ENCODE assay signal across 13 cellular contexts in the genomic region with DNA sequence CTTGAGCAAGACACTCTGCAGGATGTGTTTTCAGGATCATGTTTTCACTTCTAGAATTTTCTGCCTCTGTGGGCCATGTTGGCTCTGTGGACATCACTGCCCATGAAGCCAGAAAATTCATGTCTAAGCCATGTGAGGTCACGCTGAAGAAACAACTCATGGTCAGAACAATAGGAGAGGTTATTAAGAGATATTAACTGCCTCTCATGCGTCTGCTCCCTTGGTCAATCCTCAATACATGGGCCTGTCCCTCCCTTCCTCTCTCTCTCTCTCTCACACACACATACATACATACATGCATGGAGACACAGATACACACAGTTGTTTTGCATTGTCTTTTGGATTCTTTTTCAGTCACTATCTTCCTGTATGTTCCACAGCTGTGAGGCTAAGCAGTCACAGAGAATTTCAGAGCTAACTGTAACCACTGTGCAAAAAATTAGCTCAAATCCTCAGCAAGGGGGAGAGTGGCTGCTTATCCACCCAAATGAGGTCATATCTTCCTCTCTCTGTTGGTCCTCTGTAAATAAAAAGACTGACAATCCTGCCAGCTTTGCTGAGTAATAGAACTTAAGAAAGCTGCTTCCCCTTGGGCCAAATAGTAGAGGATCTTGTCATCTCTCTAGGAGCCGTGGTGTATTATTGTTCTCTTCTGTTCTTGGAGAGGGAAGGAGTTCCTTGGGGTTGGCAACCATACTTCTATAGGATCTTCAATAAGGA. TPM values are rescaled to one million over a fixed set of nuclear protein-coding genes. Genes with fewer than 3 reads are reported as not detected.
DNase-seq lines count a peak whose midpoint lies in the region; ATAC-seq and TF ChIP-seq lines count a peak whose summit lies in the region.
"Had no signal": no experiment of that assay in that cellular context is flagged by ENCODE, and none has a peak within 500 bp of the region (broad histone marks: within the 10 kb centered on the region; RNA-seq: fewer than 3 reads in every experiment).

No MANE protein-coding gene starts in this region.

- DNase-seq in H4 (ENCODE audit: low spot score) (peak; percentile 70), amniotic epithelial cell (ENCODE audit: low read depth) (peak; percentile 89), heart left ventricle (no peak), gastrocnemius medialis (no peak), 8988T (no peak)
- no peak for DNase-seq in natural killer cell treated with Interleukin-12 subunit alpha and Interleukin-12 subunit beta and Interleukin-15 and Interleukin-18, amount 100 ng/mL, for 72 hours (ENCODE audit: low spot score)
- DNase-seq in CD8-positive, alpha-beta T cell = no peak
- DNase-seq: dorsolateral prefrontal cortex; GOT3; NCI-H1048; stimulated activated naive CD4-positive, alpha-beta T cell had no signal

- H3K4me3 ChIP-seq in heart left ventricle (no peak overlapping the region), gastrocnemius medialis (no peak overlapping the region)
- H3K4me3 ChIP-seq in CD8-positive, alpha-beta T cell (ENCODE audit: low read depth, low read length) = no peak overlapping the region
- H3K4me3 ChIP-seq: dorsolateral prefrontal cortex had no signal

- CTCF ChIA-PET in CD8-positive, alpha-beta T cell (lab: Charles Lee) = no interaction called here

- TF ChIP-seq POLR2A in heart left ventricle (IDR thresholded peaks at IDR 0.05) (no peak), gastrocnemius medialis (IDR thresholded peaks at IDR 0.05) (no peak)

- H3K27ac ChIP-seq in heart left ventricle (peak overlapping the region in 7 of 12 donors; percentile 5 to 50 (median 36)), gastrocnemius medialis (no peak overlapping the region)
- H3K27ac ChIP-seq in CD8-positive, alpha-beta T cell (ENCODE audit: low read depth, low read length) = no peak overlapping the region

- intact Hi-C loops in heart left ventricle (cut with DNase I) (no loop called here), gastrocnemius medialis (cut with DNase I; ENCODE audit: low total_unique reads) (no loop called here)
- intact Hi-C loops in CD8-positive, alpha-beta T cell (cut with DNase I, micrococcal nuclease) = loop anchor here in 1 of 2 experiments (1.0 kb wide), 1 partner anchor 32 kb away; no protein-coding TSS in a partner anchor

- H3K27me3 Mint-ChIP-seq in natural killer cell treated with Interleukin-12 subunit alpha and Interleukin-12 subunit beta and Interleukin-15 and Interleukin-18, amount 100 ng/mL, for 72 hours = no peaks in the 10 kb centered on the region
- no peaks in the 10 kb centered on the region for H3K27me3 Mint-ChIP-seq in CD8-positive, alpha-beta T cell (ENCODE audit: low read depth)

- H3K4me1 Mint-ChIP-seq in natural killer cell treated with Interleukin-12 subunit alpha and Interleukin-12 subunit beta and Interleukin-15 and Interleukin-18, amount 100 ng/mL, for 72 hours (ENCODE audit: low read depth in 2 of 2) = no peaks in the 10 kb centered on the region
- H3K4me1 Mint-ChIP-seq in CD8-positive, alpha-beta T cell (ENCODE audit: low read depth) = no peaks in the 10 kb centered on the region

- no peak overlapping the region for H3K27ac Mint-ChIP-seq in natural killer cell treated with Interleukin-12 subunit alpha and Interleukin-12 subunit beta and Interleukin-15 and Interleukin-18, amount 100 ng/mL, for 72 hours
- no peak overlapping the region for H3K27ac Mint-ChIP-seq in CD8-positive, alpha-beta T cell
- H3K27ac Mint-ChIP-seq: activated T-helper 1 cell treated with anti-CD3 and anti-CD28 coated beads, Interleukin-12 subunit alpha, Interleukin-12 subunit beta, Interleukin-2, Interleukin-4 antibody, amounts not matched to agents 30 ng/mL and 10 ng/mL and 1 ng/mL, durations not matched to agents 14 hours and 24 hours and 36 hours had no signal

- no peak overlapping the region for H3K4me3 Mint-ChIP-seq in natural killer cell treated with Interleukin-12 subunit alpha and Interleukin-12 subunit beta and Interleukin-15 and Interleukin-18, amount 100 ng/mL, for 72 hours
- no peak overlapping the region for H3K4me3 Mint-ChIP-seq in CD8-positive, alpha-beta T cell
- H3K4me3 Mint-ChIP-seq: activated T-helper 1 cell treated with anti-CD3 and anti-CD28 coated beads, Interleukin-12 subunit alpha, Interleukin-12 subunit beta, Interleukin-2, Interleukin-4 antibody, amounts not matched to agents 30 ng/mL and 10 ng/mL and 1 ng/mL, durations not matched to agents 14 hours and 24 hours and 36 hours had no signal

- H3K9me3 ChIP-seq in heart left ventricle (no peaks in the 10 kb centered on the region), gastrocnemius medialis (no peaks in the 10 kb centered on the region)
- H3K9me3 ChIP-seq in CD8-positive, alpha-beta T cell (ENCODE audit: low read length) = no peaks in the 10 kb centered on the region

- TF ChIP-seq CTCF in heart left ventricle (IDR thresholded peaks at IDR 0.05) (no peak), gastrocnemius medialis (IDR thresholded peaks at IDR 0.05 in 4 of 5, conservative IDR thresholded peaks at IDR 0.05 in 1 of 5) (no peak)
- no peak for TF ChIP-seq CTCF in CD8-positive, alpha-beta T cell (IDR thresholded peaks at IDR 0.05)

- WGBS in heart left ventricle, 4 donors = 32 to 55% (median 40%) methylated on average over 3 of the region's 3 CpGs

- no peaks in the 10 kb centered on the region for H3K9me3 Mint-ChIP-seq in natural killer cell treated with Interleukin-12 subunit alpha and Interleukin-12 subunit beta and Interleukin-15 and Interleukin-18, amount 100 ng/mL, for 72 hours
- H3K9me3 Mint-ChIP-seq in CD8-positive, alpha-beta T cell = no peaks in the 10 kb centered on the region
- H3K9me3 Mint-ChIP-seq: activated T-helper 1 cell treated with anti-CD3 and anti-CD28 coated beads, Interleukin-12 subunit alpha, Interleukin-12 subunit beta, Interleukin-2, Interleukin-4 antibody, amounts not matched to agents 30 ng/mL and 10 ng/mL and 1 ng/mL, durations not matched to agents 14 hours and 24 hours and 36 hours had no signal

- ATAC-seq in heart left ventricle (peak; percentile 55 to 92 (median 82)), gastrocnemius medialis (peak; percentile 46 to 72), HG02938 (IDR thresholded peaks at IDR 0.05; ENCODE audit: unreplicated experiment) (no peak)
- ATAC-seq in natural killer cell treated with Interleukin-12 subunit alpha and Interleukin-12 subunit beta and Interleukin-15 and Interleukin-18, amount 100 ng/mL, for 72 hours = no peak
- no peak for ATAC-seq in CD8-positive, alpha-beta T cell

- no peaks in the 10 kb centered on the region for H3K36me3 ChIP-seq in heart left ventricle
- H3K36me3 ChIP-seq in gastrocnemius medialis = no peaks in the 10 kb centered on the region
- no peaks in the 10 kb centered on the region for H3K36me3 ChIP-seq in CD8-positive, alpha-beta T cell (ENCODE audit: insufficient read depth, low read length)

- H3K27me3 ChIP-seq in heart left ventricle (no peaks in the 10 kb centered on the region), gastrocnemius medialis (no peaks in the 10 kb centered on the region)
- H3K27me3 ChIP-seq in CD8-positive, alpha-beta T cell (ENCODE audit: insufficient read depth, low read length) = no peaks in the 10 kb centered on the region
- H3K27me3 ChIP-seq: dorsolateral prefrontal cortex had no signal

- POLR2A ChIA-PET in CD8-positive, alpha-beta T cell (lab: Charles Lee) = no interaction called here

- no peaks in the 10 kb centered on the region for H3K36me3 Mint-ChIP-seq in natural killer cell treated with Interleukin-12 subunit alpha and Interleukin-12 subunit beta and Interleukin-15 and Interleukin-18, amount 100 ng/mL, for 72 hours
- H3K36me3 Mint-ChIP-seq in CD8-positive, alpha-beta T cell = no peaks in the 10 kb centered on the region

- H3K4me1 ChIP-seq in heart left ventricle (no peaks in the 10 kb centered on the region), gastrocnemius medialis (peaks cover 0 to 6% of the 10 kb centered on the region in 2 donors)
- H3K4me1 ChIP-seq in CD8-positive, alpha-beta T cell (ENCODE audit: insufficient read depth, low read length) = no peaks in the 10 kb centered on the region

- in situ Hi-C loops in gastrocnemius medialis (cut with MboI; ENCODE audit: low sequenced_read_pairs in 4 of 4) = no loop called here

RNA-seq across cellular contexts. Expression of a gene that starts 45.6 kb away (rescaled TPM):
- not detected in 2 replicates for total RNA-seq in H4 (2014; rRNA removed; shearing (Covaris generic))
- not detected for total RNA-seq in heart left ventricle
- polyA plus RNA-seq in heart left ventricle = not detected
- not detected for total RNA-seq in gastrocnemius medialis
- not detected for total RNA-seq in natural killer cell treated with Interleukin-12 subunit alpha and Interleukin-12 subunit beta and Interleukin-15 and Interleukin-18, amount 100 ng/mL, for 72 hours
- not detected for total RNA-seq in CD8-positive, alpha-beta T cell
- total RNA-seq: activated T-helper 1 cell treated with anti-CD3 and anti-CD28 coated beads, Interleukin-12 subunit alpha, Interleukin-12 subunit beta, Interleukin-2, Interleukin-4 antibody, amounts not matched to agents 30 ng/mL and 10 ng/mL and 1 ng/mL, durations not matched to agents 14 hours and 24 hours and 36 hours had no signal

Comparison
In these comparisons a context has a peak if more than half of its experiments do, and no peak if none do; other contexts are left out.
1. DNase-seq: peak in H4 (single experiment) and amniotic epithelial cell (single experiment); none in heart left ventricle (0 of 5), gastrocnemius medialis (0 of 2), 8988T (single experiment), natural killer cell treated with Interleukin-12 subunit alpha and Interleukin-12 subunit beta and Interleukin-15 and Interleukin-18, amount 100 ng/mL, for 72 hours (single experiment) and CD8-positive, alpha-beta T cell (0 of 7).
2. ATAC-seq: peak in heart left ventricle (4 of 4) and gastrocnemius medialis (2 of 2); none in natural killer cell treated with Interleukin-12 subunit alpha and Interleukin-12 subunit beta and Interleukin-15 and Interleukin-18, amount 100 ng/mL, for 72 hours (0 of 2), CD8-positive, alpha-beta T cell (single experiment) and HG02938 (single experiment).
3. H3K27ac ChIP-seq: peak in heart left ventricle (7 of 12); none in gastrocnemius medialis (0 of 4) and CD8-positive, alpha-beta T cell (single experiment).